In genomic region chr9:37295178-37295577, GRCh38 we compare ENCODE assay signal across 19 cellular contexts.
DNase-seq lines count a peak whose midpoint lies in the region; ATAC-seq and TF ChIP-seq lines count a peak whose summit lies in the region.
"Had no signal": no experiment of that assay in that cellular context is flagged by ENCODE, and none has a peak within 500 bp of the region (broad histone marks: within the 10 kb centered on the region; RNA-seq: fewer than 3 reads in every experiment).

No MANE protein-coding gene starts in this region.

- H3K27me3 ChIP-seq in CD4-positive, CD25-positive, alpha-beta regulatory T cell (ENCODE audit: control insufficient read depth, insufficient read depth, low read length), result no peaks in the 10 kb centered on the region
- no peaks in the 10 kb centered on the region for H3K27me3 ChIP-seq in KMS-11 (ENCODE audit: insufficient read depth, low read depth)
- H3K27me3 ChIP-seq: MG63, SJSA1 had no signal

- H3K4me1 Mint-ChIP-seq in CD4-positive, CD25-positive, alpha-beta regulatory T cell, result peaks cover 35 to 66% (median 53%) of the 10 kb centered on the region in 4 donors

- H3K4me2 ChIP-seq in KMS-11, result peak overlapping the region; percentile 43

- H3K27ac ChIP-seq in CD4-positive, CD25-positive, alpha-beta regulatory T cell (ENCODE audit: insufficient read depth, low read length, poor library complexity, severe bottlenecking), result no peak overlapping the region
- H3K27ac ChIP-seq in KMS-11, result no peak overlapping the region
- H3K27ac ChIP-seq: GM23248, RWPE1, SJSA1 had no signal

- H3K9ac ChIP-seq in KMS-11, result no peak overlapping the region
- H3K9ac ChIP-seq: GM23248 had no signal

- H3K9me3 ChIP-seq in CD4-positive, CD25-positive, alpha-beta regulatory T cell (ENCODE audit: control insufficient read depth in 2 of 2, low read length in 2 of 2), result no peaks in the 10 kb centered on the region
- H3K9me3 ChIP-seq: MG63, SJSA1 had no signal

- TF ChIP-seq CTCF in KMS-11 (conservative IDR thresholded peaks at IDR 0.05; ENCODE audit: low read depth, low read length) (no peak), GM13977 (IDR thresholded peaks at IDR 0.05; ENCODE audit: extremely low read depth, insufficient read depth, missing control alignments) (no peak)

- H3K4me3 ChIP-seq in CD4-positive, CD25-positive, alpha-beta regulatory T cell (ENCODE audit: low read depth, low read length), result no peak overlapping the region
- no peak overlapping the region for H3K4me3 ChIP-seq in KMS-11 (IDR thresholded peaks at IDR 0.05; ENCODE audit: insufficient read depth, low read depth, low read length)
- H3K4me3 ChIP-seq: GM23248, MG63, SJSA1 had no signal

- H2AFZ ChIP-seq in KMS-11 (ENCODE audit: low read depth), result no peak overlapping the region
- H2AFZ ChIP-seq: GM23248 had no signal

- no peak overlapping the region for H3K4me3 Mint-ChIP-seq in CD4-positive, CD25-positive, alpha-beta regulatory T cell
- H3K4me3 Mint-ChIP-seq: CD14-positive monocyte had no signal

- H3K79me2 ChIP-seq in KMS-11 (ENCODE audit: insufficient read depth, low read depth), result no peaks in the 10 kb centered on the region; the same call in 1 of the 2 replicates

- peaks cover 5% of the 10 kb centered on the region; the same call in 1 of the 2 replicates for H4K20me1 ChIP-seq in KMS-11 (ENCODE audit: insufficient read depth)

- H3K27ac Mint-ChIP-seq in CD4-positive, CD25-positive, alpha-beta regulatory T cell, result peak overlapping the region in 2 of 3 donors; percentile 5 to 68
- H3K27ac Mint-ChIP-seq: CD14-positive monocyte had no signal

- H3K4me1 ChIP-seq in CD4-positive, CD25-positive, alpha-beta regulatory T cell (ENCODE audit: control insufficient read depth, insufficient read depth, low read length, poor library complexity, severe bottlenecking), result peaks cover 13% of the 10 kb centered on the region
- H3K4me1 ChIP-seq in KMS-11 (ENCODE audit: low read depth, poor library complexity, severe bottlenecking), result peaks cover 56% of the 10 kb centered on the region

- H3K36me3 Mint-ChIP-seq in CD4-positive, CD25-positive, alpha-beta regulatory T cell, result peaks cover 8% of the 10 kb centered on the region

- peaks cover 0 to 3% (median 0%) of the 10 kb centered on the region in 7 donors for H3K9me3 Mint-ChIP-seq in CD4-positive, CD25-positive, alpha-beta regulatory T cell
- H3K9me3 Mint-ChIP-seq: CD14-positive monocyte had no signal

- in situ Hi-C loops in SK-MEL-5 (cut with HindIII; ENCODE audit: low pct_unique_long_range_greater_than_20kb, low sequenced_read_pairs), result no loop called here
- in situ Hi-C loops in GM13977 (cut with MboI; ENCODE audit: low pct_unique_long_range_greater_than_20kb, low sequenced_read_pairs, unreplicated experiment), result no loop called here

- ATAC-seq in CD4-positive, CD25-positive, alpha-beta regulatory T cell (ENCODE audit: low read depth in 2 of 2), result no peak
- no peak for ATAC-seq in HG03095 (IDR thresholded peaks at IDR 0.05; ENCODE audit: unreplicated experiment)
- no peak for ATAC-seq in HG02981 (IDR thresholded peaks at IDR 0.05; ENCODE audit: unreplicated experiment)

- no peak for DNase-seq in CD4-positive, CD25-positive, alpha-beta regulatory T cell
- peak; percentile 84 for DNase-seq in SK-MEL-5 (ENCODE audit: low read depth, low spot score)
- peak; percentile 2 to 36 for DNase-seq in lung microvascular endothelial cell (ENCODE audit: low read depth in 2 of 2)
- no peak for DNase-seq in COLO668 (lab: John Stamatoyannopoulos, UW; ENCODE audit: unreplicated experiment)
- DNase-seq in GM13977 (ENCODE audit: low spot score), result no peak
- DNase-seq: Calu3, DMS79 treated with DMSO at 0.1 percent for 48 hours, GDM1, GM23248, MG63, NCI-H1417 treated with DMSO at 0.1 percent for 48 hours, NCI-H2029 treated with DMSO at 0.1 percent for 48 hours, NCI-H510A had no signal

- H3K36me3 ChIP-seq in CD4-positive, CD25-positive, alpha-beta regulatory T cell (ENCODE audit: control insufficient read depth, insufficient read depth, low read length), result no peaks in the 10 kb centered on the region
- no peaks in the 10 kb centered on the region for H3K36me3 ChIP-seq in KMS-11 (ENCODE audit: insufficient read depth)
- H3K36me3 ChIP-seq: MG63, SJSA1 had no signal

- no peaks in the 10 kb centered on the region for H3K27me3 Mint-ChIP-seq in CD4-positive, CD25-positive, alpha-beta regulatory T cell

Comparison
In these comparisons a context has a peak if more than half of its experiments do, and no peak if none do; other contexts are left out.
1. DNase-seq: peak in SK-MEL-5 (single experiment) and lung microvascular endothelial cell (2 of 2); none in CD4-positive, CD25-positive, alpha-beta regulatory T cell (0 of 3), COLO668 (single experiment) and GM13977 (single experiment).